In genomic region chr19:7868326-7868670, GRCh38 we compare ENCODE assay signal across 10 cellular contexts. TPM values are rescaled to one million over a fixed set of nuclear protein-coding genes. Genes with fewer than 3 reads are reported as not detected.
A peak's percentile ranks its signal among the peaks of the same experiment; 100 is the strongest.
DNase-seq lines count a peak whose midpoint lies in the region; TF ChIP-seq lines count a peak whose summit lies in the region.
"Had no signal": no experiment of that assay in that cellular context is flagged by ENCODE, and none has a peak within 500 bp of the region (broad histone marks: within the 10 kb centered on the region; RNA-seq: fewer than 3 reads in every experiment).

No MANE protein-coding gene starts in this region.

- no peak for TF ChIP-seq POLR2A in ovary (IDR thresholded peaks at IDR 0.05)
- TF ChIP-seq POLR2A in tibial nerve (IDR thresholded peaks at IDR 0.05) = no peak

- CTCF ChIA-PET in mammary epithelial cell (lab: Charles Lee; ENCODE audit: low non-redundant PET) (interaction anchor here (0.9 kb wide), 1 partner anchor 53 kb away, joined by 3 read pairs; no protein-coding TSS in a partner anchor), GM10248 (lab: Yijun Ruan, JAX) (interaction anchor here (0.9 to 2.2 kb wide), 20 partner anchors 9 to 666 kb away, joined by 3 to 60 read pairs (median 6); partner anchors contain the start of genes MAP2K7, PNPLA6, SNAPC2 and TIMM44), HEK293T (lab: Yijun Ruan, JAX) (interaction anchor here (0.5 to 2.0 kb wide), 11 partner anchors 10 to 216 kb away, joined by 3 to 19 read pairs (median 5); partner anchors contain the start of genes SNAPC2 and TIMM44)

- H3K36me3 ChIP-seq in mammary epithelial cell (ENCODE audit: insufficient read depth, low read length) (no peaks in the 10 kb centered on the region), ovary (no peaks in the 10 kb centered on the region), tibial nerve (peaks cover 0 to 10% (median 0%) of the 10 kb centered on the region in 3 donors)
- H3K36me3 ChIP-seq: neutrophil had no signal

- H2AFZ ChIP-seq in mammary epithelial cell (ENCODE audit: low read depth, low read length) = peak overlapping the region; percentile 91

- H3K27ac ChIP-seq in mammary epithelial cell (ENCODE audit: insufficient read depth, low read depth, low read length) = no peak overlapping the region
- no peak overlapping the region for H3K27ac ChIP-seq in ovary
- no peak overlapping the region for H3K27ac ChIP-seq in tibial nerve

- POLR2A ChIA-PET in GM10248 (lab: Yijun Ruan, JAX) (interaction anchor here (1.0 to 1.2 kb wide), 2 partner anchors 75 to 799 kb away, joined by 3 read pairs; partner anchors contain the start of gene TIMM44), HEK293T (lab: Yijun Ruan, JAX) (interaction anchor here (0.9 to 2.0 kb wide), 6 partner anchors 11 to 645 kb away, joined by 3 to 18 read pairs (median 14); partner anchors contain the start of genes LRRC8E, MAP2K7, SNAPC2 and TIMM44)

- dilution Hi-C loops in mammary epithelial cell (cut with HindIII; ENCODE audit: low sequenced_read_pairs) = no loop called here

- no peak overlapping the region for H3K9ac ChIP-seq in mammary epithelial cell (ENCODE audit: insufficient read depth, low read length)

- H4K20me1 ChIP-seq in mammary epithelial cell (ENCODE audit: insufficient read depth, low read length) = peaks cover 2% of the 10 kb centered on the region

- 10% methylated on average over 10 of the region's 21 CpGs for WGBS in mammary epithelial cell (ENCODE audit: low coverage, missing lambda C conversion rate)
- WGBS in ovary, 3 donors = 9 to 18% (median 14%) methylated on average over 18 to 21 of the region's 21 CpGs
- WGBS in tibial nerve, 2 donors = 39 to 44% methylated on average over 9 to 21 of the region's 21 CpGs

- peak; percentile 83 for DNase-seq in DMS53 (lab: John Stamatoyannopoulos, UW)
- DNase-seq in NCI-H82 treated with DMSO at 0.1 percent for 48 hours (lab: John Stamatoyannopoulos, UW; ENCODE audit: unreplicated experiment) = peak; percentile 44
- no peak for DNase-seq in mammary epithelial cell
- peak in 4 of 5 donors; percentile 32 to 56 (median 54) for DNase-seq in ovary
- DNase-seq in SIG-M5 (lab: John Stamatoyannopoulos, UW) = no peak
- DNase-seq in tibial nerve (ENCODE audit: low spot score in 2 of 2) = no peak
- no peak for DNase-seq in GM10248 (ENCODE audit: extremely low spot score)
- DNase-seq in HEK293T (ENCODE audit: extremely low spot score) = no peak

- peak overlapping the region; percentile 95 for H3K4me2 ChIP-seq in mammary epithelial cell (ENCODE audit: insufficient read depth, low read depth, low read length)

- H3K9me3 ChIP-seq in mammary epithelial cell (replicated peaks; ENCODE audit: insufficient read depth, low read length) (no peaks in the 10 kb centered on the region), ovary (no peaks in the 10 kb centered on the region), tibial nerve (no peaks in the 10 kb centered on the region)
- H3K9me3 ChIP-seq: neutrophil had no signal

- H3K4me1 ChIP-seq in mammary epithelial cell (ENCODE audit: insufficient read depth, low read length) = peaks cover 31% of the 10 kb centered on the region
- peaks cover 9% of the 10 kb centered on the region for H3K4me1 ChIP-seq in ovary (ENCODE audit: insufficient read depth)
- peaks cover 0 to 46% (median 19%) of the 10 kb centered on the region in 4 donors for H3K4me1 ChIP-seq in tibial nerve

- TF ChIP-seq EP300 in ovary (IDR thresholded peaks at IDR 0.05) (no peak), tibial nerve (IDR thresholded peaks at IDR 0.05) (no peak)

- peak overlapping the region in 1 of 3 experiments; percentile 18 for H3K4me3 ChIP-seq in mammary epithelial cell (replicated peaks in 1 of 3; ENCODE audit: insufficient read depth in 1 of 3, low read depth in 2 of 3, low read length in 3 of 3)
- no peak overlapping the region for H3K4me3 ChIP-seq in ovary
- H3K4me3 ChIP-seq in tibial nerve = peak overlapping the region in 1 of 4 donors; percentile 52

- no peak for TF ChIP-seq CTCF in mammary epithelial cell (conservative IDR thresholded peaks at IDR 0.05 in 1 of 2, IDR thresholded peaks at IDR 0.05 in 1 of 2; ENCODE audit: extremely low read depth in 1 of 2, insufficient read depth in 1 of 2, low read depth in 1 of 2, low read length in 2 of 2)
- no peak for TF ChIP-seq CTCF in ovary (IDR thresholded peaks at IDR 0.05)
- no peak for TF ChIP-seq CTCF in tibial nerve (IDR thresholded peaks at IDR 0.05)
- TF ChIP-seq CTCF in GM10248 (IDR thresholded peaks at IDR 0.05; ENCODE audit: control extremely low read depth, extremely low read depth, low read depth, missing control alignments) = no peak

- in situ Hi-C loops in mammary epithelial cell (cut with MboI; ENCODE audit: low sequenced_read_pairs in 2 of 2) = no loop called here

- intact Hi-C loops in mammary epithelial cell (cut with micrococcal nuclease) = no loop called here
- intact Hi-C loops in ovary (cut with DNase I) = no loop called here

- BruUV-seq in mammary epithelial cell (replicated peaks; lab: Mats Ljungman, UMichigan) = no TSS peak

- peaks cover 6% of the 10 kb centered on the region for H3K27me3 ChIP-seq in mammary epithelial cell (ENCODE audit: insufficient read depth, low read length)
- no peaks in the 10 kb centered on the region for H3K27me3 ChIP-seq in ovary
- H3K27me3 ChIP-seq in tibial nerve = peaks cover 0 to 61% of the 10 kb centered on the region in 2 donors

- no peaks in the 10 kb centered on the region for H3K79me2 ChIP-seq in mammary epithelial cell (ENCODE audit: insufficient read depth, low read length)

TF ChIP-seq in HEK293T, 16 proteins besides CTCF, POLR2A, EP300 and RAD21:
- TF ChIP-seq HDGF (IDR thresholded peaks at IDR 0.05; ENCODE audit: borderline replicate concordance) (no peak), TARDBP (IDR thresholded peaks at IDR 0.05) (no peak), NFRKB (IDR thresholded peaks at IDR 0.05) (no peak), BHLHE40 (IDR thresholded peaks at IDR 0.05; ENCODE audit: borderline replicate concordance) (no peak), CTBP1 (IDR thresholded peaks at IDR 0.05; ENCODE audit: borderline replicate concordance) (no peak), ZNF384 (IDR thresholded peaks at IDR 0.05) (no peak), LEF1 (IDR thresholded peaks at IDR 0.05; ENCODE audit: borderline replicate concordance) (no peak), FOXM1 (IDR thresholded peaks at IDR 0.05; ENCODE audit: borderline replicate concordance) (no peak), FOXA1 (IDR thresholded peaks at IDR 0.05) (no peak), SP1 (IDR thresholded peaks at IDR 0.05) (no peak), SUZ12 (IDR thresholded peaks at IDR 0.05) (no peak), ELF4 (IDR thresholded peaks at IDR 0.05) (no peak), ARNT (IDR thresholded peaks at IDR 0.05) (no peak), FOXK2 (IDR thresholded peaks at IDR 0.05) (no peak), PKNOX1 (IDR thresholded peaks at IDR 0.05) (no peak), L3MBTL2 (conservative IDR thresholded peaks at IDR 0.05) (no peak; the same call in 1 of the 2 replicates)

RNA-seq across cellular contexts. Expression of gene PRR36, which starts 5.9 kb away (rescaled TPM):
- total RNA-seq in mammary epithelial cell (under 1 TPM; under 0.01 to 0.12 TPM), ovary (1 to 10 TPM in 3 of 7 donors, under 1 TPM in 4; 0.45 to 2.2 (median 0.95) TPM), tibial nerve (1 to 10 TPM in 1 of 4 donors, not detected in 3; 2.5 TPM)
- polyA plus RNA-seq in mammary epithelial cell (0.01 TPM), ovary (under 1 TPM; 0.05 to 0.27 TPM)
- polyA minus RNA-seq in mammary epithelial cell = not detected
- total RNA-seq: dermis microvascular lymphatic vessel endothelial cell had no signal

RNA-seq across cellular contexts. Expression of gene LRRC8E, which starts 20.0 kb away (rescaled TPM):
- total RNA-seq in mammary epithelial cell (10 to 100 TPM in 1 of 2 donors, 1 to 10 TPM in 1; 8.5 to 14.2 TPM), ovary (1 to 10 TPM in 1 of 7 donors, under 1 TPM in 4, not detected in 2; 0.10 to 2.1 (median 0.72) TPM), tibial nerve (1 to 10 TPM in 1 of 4 donors, under 1 TPM in 1, not detected in 2; 0.59 to 1.2 TPM)
- polyA plus RNA-seq in mammary epithelial cell (6.5 TPM), ovary (under 1 TPM; 0.13 to 0.97 TPM)
- polyA minus RNA-seq in mammary epithelial cell = 11.8 TPM

RNA-seq across cellular contexts. Expression of gene MAP2K7, which starts 35.4 kb away (rescaled TPM):
- total RNA-seq in mammary epithelial cell (10 to 100 TPM; 11.3 to 33.3 TPM), ovary (10 to 100 TPM in 5 of 7 donors, 1 to 10 TPM in 2; 9.2 to 35.5 (median 26.3) TPM), tibial nerve (10 to 100 TPM; 11.1 to 31.2 (median 20.9) TPM)
- polyA plus RNA-seq in mammary epithelial cell (10.7 TPM), ovary (10 to 100 TPM in 1 of 2 donors, 1 to 10 TPM in 1; 6.3 to 32.2 TPM)
- 4.9 TPM for polyA minus RNA-seq in mammary epithelial cell

RNA-seq across cellular contexts. Expression of gene EVI5L, which starts 38.3 kb away (rescaled TPM):
- total RNA-seq in mammary epithelial cell (10 to 100 TPM; 15.2 to 17.5 TPM), ovary (10 to 100 TPM in 5 of 7 donors, 1 to 10 TPM in 2; 5.1 to 15.9 (median 13.1) TPM), tibial nerve (10 to 100 TPM; 14.4 to 30.3 (median 17.7) TPM)
- polyA plus RNA-seq in mammary epithelial cell (6.8 TPM), ovary (10 to 100 TPM in 1 of 2 donors, 1 to 10 TPM in 1; 7.2 to 10.9 TPM)
- polyA minus RNA-seq in mammary epithelial cell = 26.1 TPM

RNA-seq across cellular contexts. Expression of gene TGFBR3L, which starts 46.3 kb away (rescaled TPM):
- total RNA-seq in mammary epithelial cell (1 to 10 TPM; 1.2 to 1.4 TPM), ovary (1 to 10 TPM in 2 of 7 donors, not detected in 5; 1.0 to 6.9 TPM), tibial nerve (not detected)
- polyA plus RNA-seq in mammary epithelial cell (0.23 TPM), ovary (under 1 TPM in 1 of 2 donors, not detected in 1; 0.18 TPM)
- not detected for polyA minus RNA-seq in mammary epithelial cell

Comparison
In these comparisons a context has a peak if more than half of its experiments do, and no peak if none do; other contexts are left out.
1. DNase-seq: peak in DMS53 (single experiment), NCI-H82 treated with DMSO at 0.1 percent for 48 hours (single experiment) and ovary (4 of 5); none in mammary epithelial cell (single experiment), SIG-M5 (single experiment), tibial nerve (0 of 2), GM10248 (single experiment) and HEK293T (single experiment).